ENCODE assay signal across 8 cellular contexts in the genomic region with DNA sequence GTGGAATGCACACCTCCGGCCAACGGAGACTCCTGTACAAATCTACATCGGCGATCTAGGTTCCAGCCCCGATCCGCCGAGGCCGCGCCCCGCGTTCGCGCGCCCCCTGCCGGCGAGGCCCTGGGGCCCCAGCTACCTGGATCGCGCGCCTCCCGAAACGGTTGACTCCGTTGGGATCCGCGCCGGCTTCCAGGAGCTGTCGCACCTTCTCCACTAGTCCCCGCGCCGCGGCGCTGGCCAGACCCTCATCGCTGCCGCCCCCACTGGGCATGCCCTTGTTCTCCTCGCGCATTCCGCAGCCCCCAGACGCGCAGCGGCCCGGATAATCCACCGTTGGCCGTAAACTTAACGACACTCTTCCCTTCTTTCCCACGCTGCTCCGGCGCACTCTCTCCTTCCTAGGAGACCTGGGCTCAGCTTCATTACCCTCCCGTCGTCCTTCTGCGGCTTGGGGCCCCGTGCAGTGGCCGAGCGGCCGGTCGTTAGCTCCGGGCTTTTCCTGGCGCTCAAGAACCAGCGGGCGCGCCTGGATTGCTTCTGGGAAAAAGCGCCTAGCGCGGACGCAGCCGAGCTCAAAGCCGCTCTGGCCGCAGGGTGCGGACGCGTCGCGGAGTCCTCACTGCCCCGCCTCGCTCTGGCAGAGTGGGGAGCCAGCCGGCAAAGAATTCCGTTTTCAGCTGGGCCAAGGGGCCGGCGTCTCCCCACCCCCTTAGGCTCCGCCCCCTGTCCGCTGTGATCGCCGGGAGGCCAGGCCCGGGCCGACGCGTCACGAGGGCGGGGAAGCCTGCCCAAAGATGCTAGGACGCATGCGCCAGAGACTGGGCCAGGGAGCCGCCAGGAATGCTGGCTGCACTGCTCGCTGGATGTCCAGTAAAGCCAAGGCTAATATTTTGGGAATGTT. TPM values are rescaled to one million over a fixed set of nuclear protein-coding genes. Genes with fewer than 3 reads are reported as not detected.
A peak's percentile ranks its signal among the peaks of the same experiment; 100 is the strongest.
DNase-seq lines count a peak whose midpoint lies in the region; TF ChIP-seq lines count a peak whose summit lies in the region.

A gene with protein sequence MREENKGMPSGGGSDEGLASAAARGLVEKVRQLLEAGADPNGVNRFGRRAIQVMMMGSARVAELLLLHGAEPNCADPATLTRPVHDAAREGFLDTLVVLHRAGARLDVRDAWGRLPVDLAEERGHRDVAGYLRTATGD (minus strand): TSS at position 644 of the 901 bp plus-strand sequence. CDS start 352 bp downstream, at position 292.

- H3K9me3 ChIP-seq in SU-DHL-6 (ENCODE audit: insufficient read depth, low read length) (no peaks in the 10 kb centered on the region), hepatocyte (ENCODE audit: low read depth) (no peaks in the 10 kb centered on the region)

- H2AFZ ChIP-seq in SU-DHL-6 (ENCODE audit: low read depth, low read length, severe bottlenecking) (peak within 1 kb of the TSS; percentile 88), hepatocyte (peak within 1 kb of the TSS; percentile 81)

- H3K4me2 ChIP-seq in SU-DHL-6 (ENCODE audit: low read depth, low read length, poor library complexity, severe bottlenecking) = peak within 1 kb of the TSS; percentile 74
- H3K4me2 ChIP-seq in hepatocyte = peak within 1 kb of the TSS; percentile 89

- in situ Hi-C loops in astrocyte of the cerebellum (cut with HindIII; ENCODE audit: low sequenced_read_pairs) = loop anchor here (25.0 kb wide), 1 partner anchor 197 kb away; a partner anchor contains a TSS

- H3K4me3 ChIP-seq in H7 (ENCODE audit: insufficient read depth, low read depth, low read length) (peak within 1 kb of the TSS; percentile 68), SU-DHL-6 (ENCODE audit: insufficient read depth, low read length, poor library complexity, severe bottlenecking) (peak within 1 kb of the TSS; percentile 77), astrocyte of the cerebellum (ENCODE audit: low read depth, low read length) (peak within 1 kb of the TSS; percentile 88), hepatocyte (peak within 1 kb of the TSS; percentile 41)

- peak; percentile 87 for DNase-seq in GM04503 (ENCODE audit: low read depth)
- DNase-seq in H7 = peak; percentile 97
- peak; percentile 99 for DNase-seq in LoVo (ENCODE audit: low spot score)
- peak; percentile 91 for DNase-seq in astrocyte of the cerebellum (ENCODE audit: low read depth)
- DNase-seq in hepatocyte (ENCODE audit: low spot score) = peak; percentile 98
- DNase-seq in putamen (ENCODE audit: low spot score) = peak; percentile 90
- no peak for DNase-seq in KG1 (lab: John Stamatoyannopoulos, UW)

- peaks cover 7% of the 10 kb centered on the region; the same call in 1 of the 2 replicates for H3F3A ChIP-seq in SU-DHL-6 (ENCODE audit: insufficient read depth)

- 1% methylated on average over 85 of the region's 91 CpGs for WGBS in hepatocyte (ENCODE audit: low lambda C conversion rate, missing lambda C conversion rate)

- H3K9me2 ChIP-seq in SU-DHL-6 (replicated peaks; ENCODE audit: insufficient read depth, low read length) (no peaks in the 10 kb centered on the region), hepatocyte (replicated peaks; ENCODE audit: insufficient read depth) (no peaks in the 10 kb centered on the region)

- peaks cover 61% of the 10 kb centered on the region for H3K27me3 ChIP-seq in H7 (ENCODE audit: control insufficient read depth, insufficient read depth, low read length)
- no peaks in the 10 kb centered on the region for H3K27me3 ChIP-seq in SU-DHL-6 (ENCODE audit: low read length)
- peaks cover 41% of the 10 kb centered on the region for H3K27me3 ChIP-seq in hepatocyte

- H3K36me3 ChIP-seq in H7 (replicated peaks; ENCODE audit: control insufficient read depth, insufficient read depth, low read length) (no peaks in the 10 kb centered on the region), SU-DHL-6 (ENCODE audit: low read length) (no peaks in the 10 kb centered on the region), hepatocyte (replicated peaks; ENCODE audit: insufficient read depth, low read depth) (no peaks in the 10 kb centered on the region)

- H3K9ac ChIP-seq in SU-DHL-6 (ENCODE audit: low read length) = peak within 1 kb of the TSS; percentile 62

- H3K27ac ChIP-seq in SU-DHL-6 (ENCODE audit: low read depth, low read length) (peak within 1 kb of the TSS; percentile 15; the same call in 1 of the 2 replicates), hepatocyte (peak within 1 kb of the TSS; percentile 78)

- H3K4me1 ChIP-seq in hepatocyte (ENCODE audit: insufficient read depth) = no peaks in the 10 kb centered on the region

- H3K79me2 ChIP-seq in SU-DHL-6 (ENCODE audit: insufficient read depth, low read length) (no peaks in the 10 kb centered on the region), hepatocyte (no peaks in the 10 kb centered on the region)

- no peaks in the 10 kb centered on the region for H4K20me1 ChIP-seq in SU-DHL-6 (ENCODE audit: low read depth, low read length)
- H4K20me1 ChIP-seq in hepatocyte (ENCODE audit: insufficient read depth, poor library complexity, severe bottlenecking) = no peaks in the 10 kb centered on the region

- TF ChIP-seq CTCF in SU-DHL-6 (IDR thresholded peaks at IDR 0.05; ENCODE audit: insufficient read depth, low read length, poor library complexity, severe bottlenecking) = peak; percentile 97
- TF ChIP-seq CTCF in astrocyte of the cerebellum (IDR thresholded peaks at IDR 0.05; ENCODE audit: low read depth, low read length, missing control alignments) = peak; percentile 95
- TF ChIP-seq CTCF in hepatocyte (IDR thresholded peaks at IDR 0.05; ENCODE audit: poor library complexity) = peak; percentile 88

RNA-seq across cellular contexts. Expression of the gene that starts here (rescaled TPM):
- total RNA-seq in H7 (2014; rRNA removed; shearing (Covaris generic)) = 0.76 TPM in 1 of 2 replicates, not detected in the other
- 8.5 and 18.6 TPM in 2 replicates for total RNA-seq in hepatocyte
- polyA plus RNA-seq in hepatocyte = 6.0 and 15.1 TPM in 2 replicates

Comparison
In these comparisons a context has a peak if more than half of its experiments do, and no peak if none do; other contexts are left out.
1. Peak in DNase-seq and H3K4me3 ChIP-seq in H7; RNA of the gene not detected or under 1 TPM.